9 cellular contexts compared by ENCODE assay signal in genomic region chr13:66492479-66492878, GRCh38.
DNase-seq lines count a peak whose midpoint lies in the region; ATAC-seq and TF ChIP-seq lines count a peak whose summit lies in the region.
"Had no signal": no experiment of that assay in that cellular context is flagged by ENCODE, and none has a peak within 500 bp of the region (broad histone marks: within the 10 kb centered on the region; RNA-seq: fewer than 3 reads in every experiment).

No MANE protein-coding gene starts in this region.

- H3K27ac ChIP-seq in substantia nigra (ENCODE audit: low read depth, low read length, poor library complexity, severe bottlenecking), result no peak overlapping the region

- peak; percentile 91 for ATAC-seq in GM21619 (IDR thresholded peaks at IDR 0.05; ENCODE audit: unreplicated experiment)
- no peak for ATAC-seq in HG03095 (IDR thresholded peaks at IDR 0.05; ENCODE audit: unreplicated experiment)

- no peak for TF ChIP-seq POLR2A in erythroblast (IDR thresholded peaks at IDR 0.05; ENCODE audit: low read length)

- DNase-seq in ELF-1 (ENCODE audit: low read depth, low spot score) (peak; percentile 7), NCI-H128 (lab: John Stamatoyannopoulos, UW; ENCODE audit: unreplicated experiment) (peak; percentile 7), erythroblast (lab: John Stamatoyannopoulos, UW) (peak; percentile 0 to 1), NCI-H2081 treated with DMSO at 0.1 percent for 48 hours (lab: John Stamatoyannopoulos, UW) (no peak), substantia nigra (lab: John Stamatoyannopoulos, UW) (no peak), cerebellar cortex (ENCODE audit: low spot score) (no peak)
- DNase-seq: dorsolateral prefrontal cortex had no signal

Comparison
In these comparisons a context has a peak if more than half of its experiments do, and no peak if none do; other contexts are left out.
1. DNase-seq: peak in ELF-1 (single experiment), NCI-H128 (single experiment) and erythroblast (2 of 2); none in NCI-H2081 treated with DMSO at 0.1 percent for 48 hours (single experiment), substantia nigra (0 of 49) and cerebellar cortex (single experiment).